Comparison of ENCODE assay signal across 1 cellular context in the genomic region with DNA sequence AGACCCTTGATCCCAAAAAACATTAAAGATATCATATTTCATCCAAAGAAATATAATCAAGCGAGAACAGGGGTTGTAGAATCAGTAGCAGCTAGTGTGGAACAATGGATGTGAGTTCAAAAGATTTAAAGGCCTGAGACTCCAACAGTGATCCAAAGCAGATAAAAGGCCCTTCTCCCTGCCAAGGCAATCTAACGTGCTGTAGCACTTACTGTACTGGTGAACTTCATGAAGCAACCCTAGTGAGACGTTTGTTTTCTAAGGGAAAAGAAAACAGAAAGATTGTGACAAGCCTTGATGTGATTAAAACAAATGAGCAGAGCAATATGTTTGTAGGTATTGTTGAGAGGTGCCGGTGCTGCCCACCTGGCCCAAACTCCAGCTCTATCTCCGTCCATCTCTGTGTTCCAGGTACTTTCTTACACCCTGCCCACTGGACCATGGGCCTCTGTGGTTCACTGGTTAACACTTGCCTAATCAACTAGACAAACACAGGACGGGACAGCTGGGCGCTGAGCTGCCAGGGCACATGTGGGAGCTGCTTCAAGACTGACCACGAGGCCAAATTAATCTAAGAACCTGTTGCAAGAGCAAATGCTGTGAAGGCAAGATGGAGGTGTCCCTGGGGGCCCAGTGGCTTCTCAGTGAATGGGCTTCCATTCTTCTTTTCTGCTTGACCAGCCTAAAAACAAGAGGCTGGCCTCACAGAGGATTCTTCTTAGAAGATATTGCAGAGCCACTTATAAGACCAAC.
TF ChIP-seq lines count a peak whose summit lies in the region.

No MANE protein-coding gene starts in this region.

TF ChIP-seq in IMR-90, 13 proteins besides CTCF, POLR2A, EP300 and RAD21:
- TF ChIP-seq CHD1 (IDR thresholded peaks at IDR 0.05; ENCODE audit: low read depth, low read length) (no peak), RCOR1 (IDR thresholded peaks at IDR 0.05; ENCODE audit: insufficient replicate concordance, low read length) (no peak)
